16 cellular contexts compared by ENCODE assay signal in genomic region chr14:85248881-85249635, GRCh38.
DNase-seq lines count a peak whose midpoint lies in the region; ATAC-seq and TF ChIP-seq lines count a peak whose summit lies in the region.
"Had no signal": no experiment of that assay in that cellular context is flagged by ENCODE, and none has a peak within 500 bp of the region (broad histone marks: within the 10 kb centered on the region; RNA-seq: fewer than 3 reads in every experiment).

No MANE protein-coding gene starts in this region.

- H3K27ac Mint-ChIP-seq in mesothelial cell of epicardium = peak overlapping the region; percentile 57
- H3K27ac Mint-ChIP-seq: activated CD4-positive, alpha-beta T cell treated with anti-CD3 and anti-CD28 coated beads, Interleukin-2, amount 10 ng/mL, durations not matched to agents 24 days and 14 days; brain had no signal

- no peaks in the 10 kb centered on the region for H3K36me3 Mint-ChIP-seq in mesothelial cell of epicardium
- H3K36me3 Mint-ChIP-seq: brain had no signal

- H3K4me1 Mint-ChIP-seq in mesothelial cell of epicardium = peaks cover 28% of the 10 kb centered on the region
- H3K4me1 Mint-ChIP-seq: activated CD4-positive, alpha-beta T cell treated with anti-CD3 and anti-CD28 coated beads, Interleukin-2, amount 10 ng/mL, durations not matched to agents 24 days and 14 days had no signal

- no peak for ATAC-seq in GM18868 (IDR thresholded peaks at IDR 0.05; ENCODE audit: unreplicated experiment)
- no peak for ATAC-seq in GM18520 (IDR thresholded peaks at IDR 0.05; ENCODE audit: unreplicated experiment)

- H3K4me3 Mint-ChIP-seq in mesothelial cell of epicardium = no peak overlapping the region
- H3K4me3 Mint-ChIP-seq: activated CD4-positive, alpha-beta T cell treated with anti-CD3 and anti-CD28 coated beads, Interleukin-2, amount 10 ng/mL, durations not matched to agents 24 days and 14 days; brain had no signal

- no peak overlapping the region for H3K4me3 ChIP-seq in epithelial cell of esophagus (ENCODE audit: low read length)

- peaks cover 4% of the 10 kb centered on the region for H3K9me3 Mint-ChIP-seq in mesothelial cell of epicardium

- no peak for TF ChIP-seq CTCF in epithelial cell of esophagus (IDR thresholded peaks at IDR 0.05; ENCODE audit: insufficient read depth, low read depth, low read length, missing control alignments)
- no peak for TF ChIP-seq CTCF in mesothelial cell of epicardium (IDR thresholded peaks at IDR 0.05; ENCODE audit: unreplicated experiment)

- no peaks in the 10 kb centered on the region for H3K27me3 Mint-ChIP-seq in mesothelial cell of epicardium (ENCODE audit: low read depth)
- H3K27me3 Mint-ChIP-seq: activated CD4-positive, alpha-beta T cell treated with anti-CD3 and anti-CD28 coated beads, Interleukin-2, amount 10 ng/mL, durations not matched to agents 24 days and 14 days; brain had no signal

- DNase-seq in EL = peak; percentile 6
- peak; percentile 4 for DNase-seq in NCI-H526 treated with DMSO at 0.1 percent for 48 hours (lab: John Stamatoyannopoulos, UW)
- peak; percentile 76 for DNase-seq in epithelial cell of esophagus (ENCODE audit: low read depth)
- DNase-seq in mesothelial cell of epicardium (ENCODE audit: low spot score in 2 of 2, unreplicated experiment in 2 of 2) = no peak
- DNase-seq in activated naive CD4-positive, alpha-beta T cell treated with Interleukin-2 at 50 U/mL for 16 hours = no peak
- no peak for DNase-seq in hepatic stellate cell (ENCODE audit: low spot score)
- DNase-seq: activated CD4-positive, alpha-beta T cell treated with anti-CD3 and anti-CD28 coated beads, Interleukin-2, amount 10 ng/mL, durations not matched to agents 24 days and 14 days; activated gamma-delta T cell treated with Interleukin-2 at 50 U/mL for 16 hours; Calu3; hippocampal formation; NCI-H82; stimulated activated CD4-positive, alpha-beta T cell treated with anti-CD3 and anti-CD28 coated beads, Interleukin-2, amount 100 ng/mL, for 48 hours; substantia nigra had no signal

Comparison
In these comparisons a context has a peak if more than half of its experiments do, and no peak if none do; other contexts are left out.
1. DNase-seq: peak in EL (single experiment), NCI-H526 treated with DMSO at 0.1 percent for 48 hours (single experiment) and epithelial cell of esophagus (single experiment); none in mesothelial cell of epicardium (0 of 2), activated naive CD4-positive, alpha-beta T cell treated with Interleukin-2 at 50 U/mL for 16 hours (single experiment) and hepatic stellate cell (single experiment).